ENCODE assay signal across 10 cellular contexts in genomic region chr1:193418745-193419058, GRCh38.
DNase-seq lines count a peak whose midpoint lies in the region; ATAC-seq, FAIRE-seq and TF ChIP-seq lines count a peak whose summit lies in the region.
"Had no signal": no experiment of that assay in that cellular context is flagged by ENCODE, and none has a peak within 500 bp of the region (broad histone marks: within the 10 kb centered on the region; RNA-seq: fewer than 3 reads in every experiment).

No MANE protein-coding gene starts in this region.

- H3K4me2 ChIP-seq in endothelial cell of umbilical vein (ENCODE audit: insufficient read depth, low read length) = peak overlapping the region; percentile 86

- H3K27me3 Mint-ChIP-seq in CD8-positive, alpha-beta memory T cell = no peaks in the 10 kb centered on the region

- peaks cover 21% of the 10 kb centered on the region for H3K4me1 ChIP-seq in CD8-positive, alpha-beta memory T cell (ENCODE audit: insufficient read depth, low read length)
- H3K4me1 ChIP-seq in Panc1 (ENCODE audit: control insufficient read depth, insufficient read depth, low read length) (peaks cover 3% of the 10 kb centered on the region; the same call in 1 of the 2 replicates), endothelial cell of umbilical vein (ENCODE audit: control insufficient read depth, extremely low read depth, insufficient read depth, low read length) (peaks cover 8% of the 10 kb centered on the region), psoas muscle (peaks cover 9% of the 10 kb centered on the region)

- no peak for DNase-seq in CD8-positive, alpha-beta memory T cell
- DNase-seq in Panc1 (ENCODE audit: low read depth, low spot score) = no peak
- DNase-seq in endothelial cell of umbilical vein (ENCODE audit: low read depth, low spot score) = no peak
- no peak for DNase-seq in psoas muscle
- no peak for DNase-seq in GOT3 (lab: John Stamatoyannopoulos, UW)
- DNase-seq in erythroblast (lab: John Stamatoyannopoulos, UW) = no peak
- DNase-seq: NCI-H2171 treated with DMSO at 0.1 percent for 48 hours had no signal

- H4K20me1 ChIP-seq in endothelial cell of umbilical vein (replicated peaks; ENCODE audit: control insufficient read depth, extremely low read depth, insufficient read depth, low read length) = no peaks in the 10 kb centered on the region

- in situ Hi-C loops in Panc1 (cut with HindIII; ENCODE audit: low pct_unique_long_range_greater_than_20kb, low sequenced_read_pairs) = no loop called here

- intact Hi-C loops in Panc1 (cut with micrococcal nuclease; ENCODE audit: unreplicated experiment) = no loop called here
- intact Hi-C loops in endothelial cell of umbilical vein (cut with micrococcal nuclease) = loop anchor here (10.0 kb wide), 1 partner anchor 646 kb away; no protein-coding TSS in a partner anchor
- intact Hi-C loops in psoas muscle (cut with DNase I) = loop anchor here in 1 of 2 donors (5.0 kb wide), 1 partner anchor 1429 kb away; no protein-coding TSS in a partner anchor

- peak overlapping the region; percentile 73 to 98 (median 86) for H3K27ac Mint-ChIP-seq in CD8-positive, alpha-beta memory T cell

- peak overlapping the region; percentile 65 for H3K4me3 ChIP-seq in CD8-positive, alpha-beta memory T cell (ENCODE audit: low read length)
- H3K4me3 ChIP-seq in Panc1 (ENCODE audit: low read depth in 2 of 2, low read length in 2 of 2) (peak overlapping the region; percentile 34 to 43), endothelial cell of umbilical vein (replicated peaks in 1 of 3; ENCODE audit: insufficient read depth in 1 of 3, low read depth in 1 of 3, low read length in 3 of 3) (peak overlapping the region; percentile 24 to 69 (median 36)), psoas muscle (peak overlapping the region; percentile 50)

- no peaks in the 10 kb centered on the region for H3K9me1 ChIP-seq in endothelial cell of umbilical vein (replicated peaks; ENCODE audit: control insufficient read depth, extremely low read depth, insufficient read depth, low read length)

- dilution Hi-C loops in endothelial cell of umbilical vein (cut with MboI; ENCODE audit: extremely low pct_ligation_motif_present, low sequenced_read_pairs) = no loop called here

- CTCF ChIA-PET in CD8-positive, alpha-beta memory T cell (lab: Charles Lee) = no interaction called here
- CTCF ChIA-PET in Panc1 (lab: Charles Lee) = no interaction called here
- CTCF ChIA-PET in endothelial cell of umbilical vein (lab: Charles Lee) = interaction anchor here (1.1 kb wide), 1 partner anchor 30 kb away, joined by 3 read pairs; no protein-coding TSS in a partner anchor

- POLR2A ChIA-PET in CD8-positive, alpha-beta memory T cell (lab: Charles Lee) = no interaction called here
- POLR2A ChIA-PET in Panc1 (lab: Charles Lee) (no interaction called here), endothelial cell of umbilical vein (lab: Charles Lee) (no interaction called here)

- peaks cover 0 to 11% (median 0%) of the 10 kb centered on the region in 5 donors for H3K9me3 Mint-ChIP-seq in CD8-positive, alpha-beta memory T cell

- no peaks in the 10 kb centered on the region for H3K36me3 ChIP-seq in CD8-positive, alpha-beta memory T cell (ENCODE audit: insufficient read depth, low read length)
- H3K36me3 ChIP-seq in Panc1 (ENCODE audit: control insufficient read depth, insufficient read depth, low read length) = no peaks in the 10 kb centered on the region
- H3K36me3 ChIP-seq in endothelial cell of umbilical vein (ENCODE audit: control insufficient read depth in 2 of 2, extremely low read depth in 1 of 2, insufficient read depth in 2 of 2, low read length in 2 of 2) = no peaks in the 10 kb centered on the region
- H3K36me3 ChIP-seq in psoas muscle (ENCODE audit: insufficient read depth in 1 of 2, low read depth in 1 of 2) = no peaks in the 10 kb centered on the region

- H3K36me3 Mint-ChIP-seq in CD8-positive, alpha-beta memory T cell = peaks cover 1 to 18% (median 5%) of the 10 kb centered on the region in 3 donors

- no peaks in the 10 kb centered on the region for H3K9me3 ChIP-seq in CD8-positive, alpha-beta memory T cell (ENCODE audit: low read length)
- H3K9me3 ChIP-seq in Panc1 (ENCODE audit: control insufficient read depth, insufficient read depth, low read depth, low read length) (no peaks in the 10 kb centered on the region), endothelial cell of umbilical vein (replicated peaks; ENCODE audit: control insufficient read depth, insufficient read depth, low read length) (no peaks in the 10 kb centered on the region), psoas muscle (no peaks in the 10 kb centered on the region)

- TF ChIP-seq POLR2A in endothelial cell of umbilical vein (IDR thresholded peaks at IDR 0.05; ENCODE audit: low read depth, low read length) = no peak
- TF ChIP-seq POLR2A in erythroblast (IDR thresholded peaks at IDR 0.05; ENCODE audit: low read length) = no peak

- BruUV-seq in Panc1 (replicated peaks; lab: Mats Ljungman, UMichigan) (no TSS peak), endothelial cell of umbilical vein (replicated peaks; lab: Mats Ljungman, UMichigan) (no TSS peak)

- H3K4me1 Mint-ChIP-seq in CD8-positive, alpha-beta memory T cell = peaks cover 32 to 42% (median 41%) of the 10 kb centered on the region in 3 donors

- ATAC-seq in Panc1 = peak; percentile 33; the same call in 1 of the 2 replicates
- ATAC-seq in psoas muscle = no peak
- ATAC-seq in HG03159 (IDR thresholded peaks at IDR 0.05; ENCODE audit: unreplicated experiment) = no peak
- ATAC-seq in HG03139 (IDR thresholded peaks at IDR 0.05; ENCODE audit: unreplicated experiment) = no peak

- H3K27me3 ChIP-seq in CD8-positive, alpha-beta memory T cell (ENCODE audit: insufficient read depth, low read length, poor library complexity, severe bottlenecking) = no peaks in the 10 kb centered on the region
- H3K27me3 ChIP-seq in Panc1 (ENCODE audit: control insufficient read depth, insufficient read depth, low read length) = no peaks in the 10 kb centered on the region
- H3K27me3 ChIP-seq in endothelial cell of umbilical vein (ENCODE audit: control insufficient read depth in 2 of 2, insufficient read depth in 2 of 2, low read length in 2 of 2) = no peaks in the 10 kb centered on the region
- no peaks in the 10 kb centered on the region for H3K27me3 ChIP-seq in psoas muscle (ENCODE audit: insufficient read depth in 3 of 3, low read length in 2 of 3)

- TF ChIP-seq CTCF in Panc1 (IDR thresholded peaks at IDR 0.05) (no peak), endothelial cell of umbilical vein (IDR thresholded peaks at IDR 0.05; ENCODE audit: extremely low read depth in 1 of 2, insufficient read depth in 1 of 2, low read depth in 1 of 2, low read length in 2 of 2) (no peak), psoas muscle (IDR thresholded peaks at IDR 0.05) (no peak)

- peak overlapping the region; percentile 32 for H3K9ac ChIP-seq in endothelial cell of umbilical vein (replicated peaks; ENCODE audit: extremely low read depth, insufficient read depth, low read length)

- 53 to 65% (median 59%) methylated on average over 3 of the region's 3 CpGs for WGBS in psoas muscle, 3 donors

- H3K4me3 Mint-ChIP-seq in CD8-positive, alpha-beta memory T cell = peak overlapping the region; percentile 68 to 88 (median 81)

- H3K79me2 ChIP-seq in endothelial cell of umbilical vein (ENCODE audit: control insufficient read depth, insufficient read depth, low read length) = no peaks in the 10 kb centered on the region

- no peak for FAIRE-seq in endothelial cell of umbilical vein (lab: Jason Lieb, UNC)
- FAIRE-seq: endometrium had no signal

- no peak overlapping the region for H3K27ac ChIP-seq in CD8-positive, alpha-beta memory T cell (ENCODE audit: low read depth, low read length)
- H3K27ac ChIP-seq in Panc1 (ENCODE audit: low read length) (peak overlapping the region; percentile 72), endothelial cell of umbilical vein (ENCODE audit: insufficient read depth, low read depth, low read length) (peak overlapping the region; percentile 5), psoas muscle (no peak overlapping the region)

- peak overlapping the region; percentile 94 for H2AFZ ChIP-seq in endothelial cell of umbilical vein (ENCODE audit: low read depth, low read length)

TF ChIP-seq in endothelial cell of umbilical vein, 7 proteins besides CTCF, POLR2A, EP300 and RAD21:
- TF ChIP-seq FOS (IDR thresholded peaks at IDR 0.05; ENCODE audit: borderline replicate concordance, insufficient read depth, low read length) (no peak), MYC (IDR thresholded peaks at IDR 0.05; ENCODE audit: low read depth, low read length) (no peak), JUN (IDR thresholded peaks at IDR 0.05; ENCODE audit: borderline replicate concordance, insufficient read depth, insufficient read length, low read depth) (no peak)

Comparison
In these comparisons a context has a peak if more than half of its experiments do, and no peak if none do; other contexts are left out.
1. H3K27ac ChIP-seq: peak in Panc1 (single experiment) and endothelial cell of umbilical vein (single experiment); none in CD8-positive, alpha-beta memory T cell (single experiment) and psoas muscle (single experiment).
2. Peak in every context shown above with its lines, with median percentiles within 50 percentile points of each other: H3K4me3 ChIP-seq.